In the genomic region with DNA sequence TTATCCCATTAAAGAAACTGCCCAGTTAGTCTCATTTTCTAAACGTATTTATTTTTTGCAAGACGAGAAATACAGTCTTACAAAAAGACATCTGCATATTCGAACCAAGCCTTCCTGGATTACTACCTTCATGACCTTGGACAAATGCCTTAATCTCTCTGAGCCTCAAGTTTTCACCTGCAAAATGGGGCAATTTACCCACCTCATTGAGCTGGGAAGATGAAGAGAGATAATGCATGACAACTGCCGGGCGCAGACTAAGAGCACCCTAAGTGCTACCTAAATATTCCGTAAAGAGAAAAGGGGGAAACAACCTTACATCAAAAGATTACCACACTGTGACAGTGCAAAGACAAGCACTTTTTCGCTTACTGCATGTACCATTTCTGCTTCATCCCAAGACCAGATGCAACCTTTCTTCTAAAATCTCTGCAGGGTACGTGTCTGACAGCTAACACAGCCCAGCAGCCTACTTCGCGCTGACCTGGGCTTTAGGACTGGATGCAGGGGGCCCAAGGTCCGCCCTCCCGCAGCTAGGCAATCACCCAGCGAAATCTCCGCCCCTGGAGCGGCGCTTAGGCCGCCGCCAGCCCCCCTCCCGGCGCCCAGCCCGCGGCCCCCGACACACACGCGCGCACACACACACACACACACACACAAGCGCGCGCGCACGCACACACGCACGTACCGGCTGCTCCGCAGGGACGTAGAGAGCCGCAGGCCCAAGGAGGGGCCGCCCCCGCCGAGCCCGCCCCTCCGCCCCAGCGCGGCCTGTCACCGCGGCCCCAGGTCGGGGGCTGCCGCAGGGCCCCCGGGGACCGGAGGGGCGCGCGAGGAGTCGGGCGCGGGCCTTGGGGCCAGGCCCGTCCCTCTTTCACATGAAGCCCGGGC, we compare ENCODE assay signal across 8 cellular contexts. TPM values are rescaled to one million over a fixed set of nuclear protein-coding genes. Genes with fewer than 3 reads are reported as not detected.
DNase-seq lines count a peak whose midpoint lies in the region; ATAC-seq and TF ChIP-seq lines count a peak whose summit lies in the region.

No MANE protein-coding gene starts in this region.

- H3K9me3 Mint-ChIP-seq in IgD-negative memory B cell: no peaks in the 10 kb centered on the region
- no peaks in the 10 kb centered on the region for H3K9me3 Mint-ChIP-seq in activated T-cell treated with anti-CD3 and anti-CD28 coated beads, Interleukin-2, amount 50 U/mL, for 4 hours

- peaks cover 8 to 61% (median 19%) of the 10 kb centered on the region in 3 donors for H3K4me1 ChIP-seq in esophagus squamous epithelium

- no peaks in the 10 kb centered on the region for H3K36me3 ChIP-seq in esophagus squamous epithelium

- WGBS in esophagus squamous epithelium, 2 donors: 1% methylated on average over 8 to 12 of the region's 58 CpGs

- H3K4me3 Mint-ChIP-seq in IgD-negative memory B cell: peak overlapping the region; percentile 74 to 98 (median 88)
- peak overlapping the region; percentile 96 for H3K4me3 Mint-ChIP-seq in activated T-cell treated with anti-CD3 and anti-CD28 coated beads, Interleukin-2, amount 50 U/mL, for 4 hours

- H3K4me1 Mint-ChIP-seq in IgD-negative memory B cell: peaks cover 34 to 61% (median 59%) of the 10 kb centered on the region in 3 donors
- peaks cover 72% of the 10 kb centered on the region for H3K4me1 Mint-ChIP-seq in activated T-cell treated with anti-CD3 and anti-CD28 coated beads, Interleukin-2, amount 50 U/mL, for 4 hours (ENCODE audit: low read depth)

- no peak for TF ChIP-seq CTCF in esophagus squamous epithelium (IDR thresholded peaks at IDR 0.05)

- H3K27ac Mint-ChIP-seq in IgD-negative memory B cell: peak overlapping the region; percentile 94 to 98 (median 96)

- in situ Hi-C loops in Caki2 (cut with HindIII; ENCODE audit: low pct_unique_long_range_greater_than_20kb, low sequenced_read_pairs): no loop called here

- peaks cover 2% of the 10 kb centered on the region for H3K27me3 Mint-ChIP-seq in IgD-negative memory B cell
- no peaks in the 10 kb centered on the region for H3K27me3 Mint-ChIP-seq in activated T-cell treated with anti-CD3 and anti-CD28 coated beads, Interleukin-2, amount 50 U/mL, for 4 hours (ENCODE audit: low read depth)

- intact Hi-C loops in esophagus squamous epithelium (cut with DNase I): no loop called here

- H3K27ac ChIP-seq in esophagus squamous epithelium: peak overlapping the region; percentile 99 to 100 (median 100)

- peak; percentile 71 for ATAC-seq in GM21528 (IDR thresholded peaks at IDR 0.05; ENCODE audit: low FRiP score, unreplicated experiment)
- peak; percentile 76 to 80 for ATAC-seq in activated T-cell treated with anti-CD3 and anti-CD28 coated beads, Interleukin-2, amount 50 U/mL, for 4 hours

- H3K9me3 ChIP-seq in esophagus squamous epithelium: no peaks in the 10 kb centered on the region

- no peaks in the 10 kb centered on the region for H3K27me3 ChIP-seq in esophagus squamous epithelium

- peak overlapping the region; percentile 89 to 100 (median 98) for H3K4me3 ChIP-seq in esophagus squamous epithelium

- H3K36me3 Mint-ChIP-seq in IgD-negative memory B cell: peaks cover 2% of the 10 kb centered on the region
- peaks cover 9% of the 10 kb centered on the region for H3K36me3 Mint-ChIP-seq in activated T-cell treated with anti-CD3 and anti-CD28 coated beads, Interleukin-2, amount 50 U/mL, for 4 hours (ENCODE audit: insufficient read depth)

- DNase-seq in Caki2 (ENCODE audit: low read depth): peak; percentile 89
- DNase-seq in OCI-M1 (lab: John Stamatoyannopoulos, UW): peak; percentile 82
- DNase-seq in activated T-cell treated with anti-CD3 and anti-CD28 coated beads, Interleukin-2, amount 50 U/mL, for 4 hours: peak; percentile 71
- DNase-seq in esophagus squamous epithelium (lab: John Stamatoyannopoulos, UW): peak; percentile 68
- DNase-seq in myocyte (ENCODE audit: low read depth): peak; percentile 84
- DNase-seq in stimulated activated CD8-positive, alpha-beta memory T cell treated with anti-CD3 and anti-CD28 coated beads, Interleukin-7, amount 100 ng/mL, for 4 hours (ENCODE audit: low read depth in 2 of 2): peak; percentile 53 to 81

- no peak for TF ChIP-seq POLR2A in esophagus squamous epithelium (IDR thresholded peaks at IDR 0.05)

RNA-seq across cellular contexts. Expression of gene MAP3K2, which starts 0.8 kb away (rescaled TPM):
- total RNA-seq in Caki2 (2014; rRNA removed; shearing (Covaris generic); ENCODE audit: low replicate concordance): 15.7 and 23.6 TPM in 2 replicates
- polyA plus RNA-seq in IgD-negative memory B cell: 66.8 TPM
- 10 to 100 TPM; 60.2 to 69.1 (median 63.8) TPM for total RNA-seq in activated T-cell treated with anti-CD3 and anti-CD28 coated beads, Interleukin-2, amount 50 U/mL, for 4 hours
- total RNA-seq in esophagus squamous epithelium (10 to 100 TPM; 29.4 to 37.4 (median 31.3) TPM), myocyte (41.5 and 48.9 TPM in 2 replicates)
- polyA plus RNA-seq in myocyte (2012): 9.4 TPM

RNA-seq across cellular contexts. Expression of gene PROC, which starts 31.2 kb away (rescaled TPM):
- total RNA-seq in Caki2 (2014; rRNA removed; shearing (Covaris generic); ENCODE audit: low replicate concordance): 0.44 and 1.7 TPM in 2 replicates
- not detected for polyA plus RNA-seq in IgD-negative memory B cell
- total RNA-seq in activated T-cell treated with anti-CD3 and anti-CD28 coated beads, Interleukin-2, amount 50 U/mL, for 4 hours: under 1 TPM in 1 of 3 donors, not detected in 2; 0.19 TPM
- 1 to 10 TPM in 1 of 4 donors, not detected in 3; 2.1 TPM for total RNA-seq in esophagus squamous epithelium
- total RNA-seq in myocyte: not detected in 2 replicates
- 0.23 TPM for polyA plus RNA-seq in myocyte (2012)

Comparison
In these comparisons a context has a peak if more than half of its experiments do, and no peak if none do; other contexts are left out.
1. Peak in every context shown above with its lines: DNase-seq, ATAC-seq, H3K4me3 ChIP-seq and H3K27ac ChIP-seq.